Comparison of ENCODE assay signal across 8 cellular contexts in genomic region chr6:143510991-143511891, GRCh38. TPM values are rescaled to one million over a fixed set of nuclear protein-coding genes. Genes with fewer than 3 reads are reported as not detected.
DNase-seq lines count a peak whose midpoint lies in the region; ATAC-seq and TF ChIP-seq lines count a peak whose summit lies in the region.

TSS of gene FUCA2 (minus strand) at chr6:143511720. CDS start at chr6:143511634, 86 bp downstream.

- H3K27me3 ChIP-seq in kidney epithelial cell (ENCODE audit: control insufficient read depth, insufficient read depth, low read length): no peaks in the 10 kb centered on the region

- DNase-seq in GM12865 (ENCODE audit: low read depth) (peak; percentile 77), NCI-H2081 treated with DMSO at 0.1 percent for 48 hours (lab: John Stamatoyannopoulos, UW) (peak; percentile 10), choroid plexus epithelial cell (ENCODE audit: low read depth) (peak; percentile 89), kidney epithelial cell (ENCODE audit: low read depth) (peak; percentile 51)
- peak; percentile 62 to 64 for DNase-seq in activated CD4-positive, alpha-beta T cell treated with anti-CD3 and anti-CD28 coated beads for 4 hours
- DNase-seq in stimulated activated CD4-positive, alpha-beta T cell treated with anti-CD3 and anti-CD28 coated beads, Interleukin-15, amount 100 ng/mL, for 1 hour (ENCODE audit: low read depth in 1 of 2, low spot score in 1 of 2): peak; percentile 32 to 52

- TF ChIP-seq CTCF in GM12865 (IDR thresholded peaks at IDR 0.05; ENCODE audit: insufficient read depth, low read depth, low read length, missing control alignments) (no peak), choroid plexus epithelial cell (conservative IDR thresholded peaks at IDR 0.05; ENCODE audit: low read depth, low read length) (peak; percentile 13), kidney epithelial cell (IDR thresholded peaks at IDR 0.05; ENCODE audit: insufficient read depth, low read length, poor library complexity, severe bottlenecking) (no peak)

- ATAC-seq in HG02571 (IDR thresholded peaks at IDR 0.05; ENCODE audit: unreplicated experiment) (peak; percentile 61), HG03469 (IDR thresholded peaks at IDR 0.05; ENCODE audit: unreplicated experiment) (no peak)

- H3K36me3 ChIP-seq in kidney epithelial cell (ENCODE audit: control insufficient read depth, insufficient read depth, low read length): no peaks in the 10 kb centered on the region

- H3K4me3 ChIP-seq in GM12865 (ENCODE audit: low read depth, low read length): peak within 1 kb of the TSS; percentile 76
- H3K4me3 ChIP-seq in choroid plexus epithelial cell (ENCODE audit: low read depth, low read length): peak within 1 kb of the TSS; percentile 86
- H3K4me3 ChIP-seq in kidney epithelial cell (ENCODE audit: low read depth, low read length): peak within 1 kb of the TSS; percentile 62

RNA-seq across cellular contexts. Expression of gene FUCA2, which starts in this region (rescaled TPM):
- 64.7 and 71.0 TPM in 2 replicates for total RNA-seq in kidney epithelial cell

Comparison
In these comparisons a context has a peak if more than half of its experiments do, and no peak if none do; other contexts are left out.
1. DNase-seq: peak in every context shown above with its lines; median percentile 89 in choroid plexus epithelial cell; 77 in GM12865; 63 in activated CD4-positive, alpha-beta T cell treated with anti-CD3 and anti-CD28 coated beads for 4 hours; 51 in kidney epithelial cell; 42 in stimulated activated CD4-positive, alpha-beta T cell treated with anti-CD3 and anti-CD28 coated beads, Interleukin-15, amount 100 ng/mL, for 1 hour; 10 in NCI-H2081 treated with DMSO at 0.1 percent for 48 hours.